In genomic region chr18:69956037-69956436, GRCh38 we compare ENCODE assay signal across 11 cellular contexts. TPM values are rescaled to one million over a fixed set of nuclear protein-coding genes. Genes with fewer than 3 reads are reported as not detected.
DNase-seq lines count a peak whose midpoint lies in the region; ATAC-seq and TF ChIP-seq lines count a peak whose summit lies in the region.
"Had no signal": no experiment of that assay in that cellular context is flagged by ENCODE, and none has a peak within 500 bp of the region (broad histone marks: within the 10 kb centered on the region; RNA-seq: fewer than 3 reads in every experiment).

No MANE protein-coding gene starts in this region.

- H3K4me3 ChIP-seq in mucosa of descending colon: no peak overlapping the region

- in situ Hi-C loops in ACHN (cut with HindIII; ENCODE audit: low pct_ligation_motif_present, low pct_unique_long_range_greater_than_20kb, low sequenced_read_pairs): no loop called here

- intact Hi-C loops in mucosa of descending colon (cut with DNase I, micrococcal nuclease): no loop called here

- no peak for TF ChIP-seq CTCF in mucosa of descending colon (IDR thresholded peaks at IDR 0.05)

- H3K9me3 ChIP-seq in mucosa of descending colon: no peaks in the 10 kb centered on the region

- peak; percentile 84 for TF ChIP-seq POLR2A in GM18505 (IDR thresholded peaks at IDR 0.05; ENCODE audit: borderline replicate concordance, extremely low read depth, insufficient read depth, insufficient read length)

- H3K4me1 ChIP-seq in mucosa of descending colon (ENCODE audit: low read depth): no peaks in the 10 kb centered on the region
- H3K4me1 ChIP-seq: foreskin keratinocyte had no signal

- DNase-seq in mucosa of descending colon: no peak
- DNase-seq in NCI-H2107 (lab: John Stamatoyannopoulos, UW): no peak
- no peak for DNase-seq in SW480 (ENCODE audit: low spot score)
- DNase-seq in ACHN: no peak
- DNase-seq: DMS79, foreskin keratinocyte, NCI-H69 had no signal

- ATAC-seq in GM18505 (IDR thresholded peaks at IDR 0.05; ENCODE audit: unreplicated experiment) (no peak), GM19468 (IDR thresholded peaks at IDR 0.05; ENCODE audit: extremely low read depth, unreplicated experiment) (peak; percentile 18), HG03460 (IDR thresholded peaks at IDR 0.05; ENCODE audit: unreplicated experiment) (peak; percentile 39), mucosa of descending colon (peak; percentile 35), GM18520 (IDR thresholded peaks at IDR 0.05; ENCODE audit: unreplicated experiment) (no peak)

- no peaks in the 10 kb centered on the region for H3K36me3 ChIP-seq in mucosa of descending colon (ENCODE audit: low read depth)

RNA-seq across cellular contexts. Expression of gene CD226, which starts 8.4 kb away (rescaled TPM):
- total RNA-seq in mucosa of descending colon: 1 to 10 TPM; 1.2 to 2.7 (median 2.0) TPM

Comparison
In these comparisons a context has a peak if more than half of its experiments do, and no peak if none do; other contexts are left out.
1. ATAC-seq: peak in GM19468 (single experiment), HG03460 (single experiment) and mucosa of descending colon (single experiment); none in GM18505 (single experiment) and GM18520 (single experiment).